ENCODE assay signal across 21 cellular contexts in the genomic region with DNA sequence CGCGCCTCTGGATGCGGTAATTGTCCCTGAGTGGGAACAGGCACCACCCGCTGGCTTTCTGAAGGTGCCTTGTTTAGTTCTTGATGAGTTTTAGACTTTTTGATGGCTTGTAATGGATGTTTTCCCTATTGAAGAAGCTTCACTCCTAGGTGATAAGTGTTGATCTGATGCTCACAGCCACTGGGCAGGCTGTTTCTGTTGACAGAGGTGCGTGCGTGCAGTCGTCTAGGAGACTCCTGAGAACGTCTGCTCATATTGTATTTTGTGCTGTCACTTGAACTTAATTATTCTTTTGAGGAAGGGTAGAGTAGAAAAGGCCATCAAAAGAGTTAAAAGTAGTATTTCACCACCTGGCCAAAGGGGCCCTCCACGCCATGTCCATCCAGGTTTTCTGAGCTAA.
"Had no signal": no experiment of that assay in that cellular context is flagged by ENCODE, and none has a peak within 500 bp of the region (broad histone marks: within the 10 kb centered on the region; RNA-seq: fewer than 3 reads in every experiment).

No MANE protein-coding gene starts in this region.

- H3K27ac Mint-ChIP-seq: naive thymus-derived CD4-positive, alpha-beta T cell had no signal

- H3K4me3 ChIP-seq: gastrocnemius medialis, heart right ventricle, ovary, spleen, stomach, thoracic aorta, transverse colon had no signal

- H3K27me3 ChIP-seq: gastrocnemius medialis, heart right ventricle, ovary, spleen, stomach, transverse colon had no signal

- H3K4me3 Mint-ChIP-seq: naive thymus-derived CD4-positive, alpha-beta T cell had no signal

- H3K27ac ChIP-seq: heart right ventricle, ovary, spleen, stomach, thoracic aorta, transverse colon had no signal

- H3K9me3 ChIP-seq: gastrocnemius medialis, heart right ventricle, ovary, spleen, stomach, thoracic aorta, transverse colon had no signal

- H3K36me3 ChIP-seq: ovary had no signal

- H3K9me3 Mint-ChIP-seq: naive thymus-derived CD4-positive, alpha-beta T cell had no signal

- DNase-seq: cerebellar nuclear complex; dermis blood vessel endothelial cell; effector CD4-positive, alpha-beta T cell; gastrocnemius medialis; heart right ventricle; hypothalamus; islet precursor cell; mammary epithelial cell; naive thymus-derived CD4-positive, alpha-beta T cell; spleen; stimulated activated CD4-positive, alpha-beta T cell treated with anti-CD3 and anti-CD28 coated beads, Interleukin-15, amount 100 ng/mL, for 24 hours; stimulated activated CD4-positive, alpha-beta T cell treated with anti-CD3 and anti-CD28 coated beads, Interleukin-1b, Interleukin-23, amount 100 ng/mL, for 48 hours; stimulated activated CD4-positive, alpha-beta T cell treated with anti-CD3 and anti-CD28 coated beads, Interleukin-4, amount 100 ng/mL, for 4 hours; stimulated activated naive CD4-positive, alpha-beta T cell; stomach; substantia nigra; transverse colon had no signal

- H3K27me3 Mint-ChIP-seq: naive thymus-derived CD4-positive, alpha-beta T cell had no signal

- ATAC-seq: gastrocnemius medialis; left lobe of liver; naive thymus-derived CD4-positive, alpha-beta T cell; sciatic nerve had no signal

- H3K4me1 ChIP-seq: spleen, stomach, transverse colon had no signal
